9 cellular contexts compared by ENCODE assay signal in the genomic region with DNA sequence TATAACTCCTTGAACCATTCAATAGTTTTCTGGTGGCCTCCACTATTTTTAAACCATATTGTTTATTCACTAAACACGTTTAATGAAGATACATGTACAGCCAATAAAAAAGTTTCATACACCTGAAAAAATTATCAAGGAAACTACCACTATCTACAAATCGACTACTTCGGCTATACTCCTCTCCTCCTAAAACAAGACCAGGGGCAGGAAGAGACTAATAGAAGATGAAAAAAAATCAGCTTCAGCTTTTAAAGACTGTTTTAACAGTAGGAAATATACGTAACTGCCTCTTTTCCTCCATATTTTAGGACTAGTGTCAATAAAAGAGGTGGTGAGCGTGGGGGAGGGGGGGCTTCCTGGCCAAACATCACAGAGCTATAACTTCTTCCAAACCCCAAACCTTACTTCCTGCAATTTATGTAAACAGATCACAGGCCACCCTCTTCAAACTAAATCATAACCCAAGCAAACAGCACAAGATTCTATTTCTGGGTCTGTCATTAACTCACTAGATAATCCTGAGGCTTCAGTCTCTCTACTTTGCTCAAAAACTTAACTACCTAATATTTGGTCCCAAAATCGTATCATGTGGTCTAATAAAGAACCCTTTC. TPM values are rescaled to one million over a fixed set of nuclear protein-coding genes. Genes with fewer than 3 reads are reported as not detected.
DNase-seq lines count a peak whose midpoint lies in the region; FAIRE-seq and TF ChIP-seq lines count a peak whose summit lies in the region.
"Had no signal": no experiment of that assay in that cellular context is flagged by ENCODE, and none has a peak within 500 bp of the region (broad histone marks: within the 10 kb centered on the region; RNA-seq: fewer than 3 reads in every experiment).

No MANE protein-coding gene starts in this region.

- no peak for TF ChIP-seq POLR2A in endothelial cell of umbilical vein (IDR thresholded peaks at IDR 0.05; ENCODE audit: low read depth, low read length)

- H3K9me3 ChIP-seq in endothelial cell of umbilical vein (replicated peaks; ENCODE audit: control insufficient read depth, insufficient read depth, low read length) (no peaks in the 10 kb centered on the region), skeletal muscle satellite cell (replicated peaks; ENCODE audit: low read length) (no peaks in the 10 kb centered on the region)

- POLR2A ChIA-PET in endothelial cell of umbilical vein (lab: Charles Lee), result no interaction called here

- H3K4me2 ChIP-seq in endothelial cell of umbilical vein (ENCODE audit: insufficient read depth, low read length), result peak overlapping the region; percentile 95
- H3K4me2 ChIP-seq in skeletal muscle satellite cell (ENCODE audit: low read length), result peak overlapping the region; percentile 19

- peaks cover 89% of the 10 kb centered on the region for H3K79me2 ChIP-seq in endothelial cell of umbilical vein (ENCODE audit: control insufficient read depth, insufficient read depth, low read length)

- peaks cover 15% of the 10 kb centered on the region for H4K20me1 ChIP-seq in endothelial cell of umbilical vein (replicated peaks; ENCODE audit: control insufficient read depth, extremely low read depth, insufficient read depth, low read length)

- H3K36me3 ChIP-seq in endothelial cell of umbilical vein (ENCODE audit: control insufficient read depth in 2 of 2, extremely low read depth in 1 of 2, insufficient read depth in 2 of 2, low read length in 2 of 2), result peaks cover 0 to 2% of the 10 kb centered on the region in 2 experiments
- H3K36me3 ChIP-seq in skeletal muscle satellite cell (ENCODE audit: insufficient read depth, low read length), result peaks cover 4% of the 10 kb centered on the region

- no peaks in the 10 kb centered on the region for H3K27me3 ChIP-seq in endothelial cell of umbilical vein (ENCODE audit: control insufficient read depth in 2 of 2, insufficient read depth in 2 of 2, low read length in 2 of 2)
- H3K27me3 ChIP-seq in skeletal muscle satellite cell (ENCODE audit: control insufficient read depth, insufficient read depth, low read length), result no peaks in the 10 kb centered on the region

- CTCF ChIA-PET in endothelial cell of umbilical vein (lab: Charles Lee), result interaction anchor here (1.9 kb wide), 2 partner anchors 14 to 143 kb away, joined by 5 to 10 read pairs; a partner anchor contains a TSS

- dilution Hi-C loops in endothelial cell of umbilical vein (cut with MboI; ENCODE audit: extremely low pct_ligation_motif_present, low sequenced_read_pairs), result no loop called here

- H3K4me1 ChIP-seq in endothelial cell of umbilical vein (ENCODE audit: control insufficient read depth, extremely low read depth, insufficient read depth, low read length), result peaks cover 46% of the 10 kb centered on the region
- peaks cover 28% of the 10 kb centered on the region for H3K4me1 ChIP-seq in skeletal muscle satellite cell (ENCODE audit: control insufficient read depth, insufficient read depth, low read length)

- intact Hi-C loops in endothelial cell of umbilical vein (cut with micrococcal nuclease), result loop anchor here (2.0 kb wide), 1 partner anchor 15 kb away; a partner anchor contains a TSS

- TF ChIP-seq CTCF in VCaP (conservative IDR thresholded peaks at IDR 0.05) (no peak), endothelial cell of umbilical vein (IDR thresholded peaks at IDR 0.05; ENCODE audit: extremely low read depth in 1 of 2, insufficient read depth in 1 of 2, low read depth in 1 of 2, low read length in 2 of 2) (no peak)

- H3K27ac ChIP-seq in VCaP (peak overlapping the region; percentile 54), endothelial cell of umbilical vein (ENCODE audit: insufficient read depth, low read depth, low read length) (peak overlapping the region; percentile 35)
- H3K27ac ChIP-seq: 22Rv1 had no signal

- H2AFZ ChIP-seq in endothelial cell of umbilical vein (ENCODE audit: low read depth, low read length), result no peak overlapping the region

- no peak overlapping the region for H3K9ac ChIP-seq in endothelial cell of umbilical vein (replicated peaks; ENCODE audit: extremely low read depth, insufficient read depth, low read length)
- H3K9ac ChIP-seq in skeletal muscle satellite cell (ENCODE audit: low read depth, low read length), result no peak overlapping the region

- peaks cover 2% of the 10 kb centered on the region for H3K9me1 ChIP-seq in endothelial cell of umbilical vein (replicated peaks; ENCODE audit: control insufficient read depth, extremely low read depth, insufficient read depth, low read length)

- DNase-seq in DMS53 (lab: John Stamatoyannopoulos, UW), result peak; percentile 27
- DNase-seq in DMS53 treated with DMSO at 0.1 percent for 48 hours (lab: John Stamatoyannopoulos, UW; ENCODE audit: unreplicated experiment), result no peak
- DNase-seq in endothelial cell of umbilical vein (ENCODE audit: low read depth, low spot score), result peak; percentile 34
- no peak for DNase-seq in LoVo (ENCODE audit: low spot score)
- DNase-seq in C1 segment of cervical spinal cord (lab: John Stamatoyannopoulos, UW), result no peak
- no peak for DNase-seq in superior temporal gyrus (ENCODE audit: extremely low spot score)

- FAIRE-seq in endothelial cell of umbilical vein (lab: Jason Lieb, UNC), result no peak

- BruUV-seq in endothelial cell of umbilical vein (replicated peaks; lab: Mats Ljungman, UMichigan), result no TSS peak

- H3K4me3 ChIP-seq in endothelial cell of umbilical vein (replicated peaks in 1 of 3; ENCODE audit: insufficient read depth in 1 of 3, low read depth in 1 of 3, low read length in 3 of 3) (peak overlapping the region in 1 of 3 experiments; percentile 51), skeletal muscle satellite cell (ENCODE audit: low read length) (no peak overlapping the region)

TF ChIP-seq in endothelial cell of umbilical vein, 7 proteins besides CTCF, POLR2A, EP300 and RAD21:
- TF ChIP-seq JUN (IDR thresholded peaks at IDR 0.05; ENCODE audit: borderline replicate concordance, insufficient read depth, insufficient read length, low read depth), result no peak

RNA-seq across cellular contexts. Expression of a gene that starts 15.1 kb away (rescaled TPM):
- total RNA-seq in endothelial cell of umbilical vein, result 36.5 and 38.8 TPM in 2 replicates
- polyA plus RNA-seq in endothelial cell of umbilical vein, result 34.7 and 35.4 TPM in 2 replicates
- polyA plus RNA-seq in endothelial cell of umbilical vein (2011; cell fraction: cytosol; rRNA removed), result 17.4 and 18.3 TPM in 2 replicates
- polyA plus RNA-seq in endothelial cell of umbilical vein (2011; cell fraction: nucleus; rRNA removed), result 51.2 and 53.3 TPM in 2 replicates
- 13.1 and 18.6 TPM in 2 replicates for polyA plus RNA-seq in endothelial cell of umbilical vein (2012)
- polyA minus RNA-seq in endothelial cell of umbilical vein, result 38.4 and 47.4 TPM in 2 replicates
- 24.2 TPM for polyA minus RNA-seq in endothelial cell of umbilical vein (2011; cell fraction: cytosol; rRNA and poly(A)+ RNA removed)
- polyA minus RNA-seq in endothelial cell of umbilical vein (2011; cell fraction: nucleus; rRNA and poly(A)+ RNA removed), result 66.7 and 96.1 TPM in 2 replicates
- total RNA-seq in skeletal muscle satellite cell (2012; rRNA removed), result 19.7 and 20.0 TPM in 2 replicates

Comparison
In these comparisons a context has a peak if more than half of its experiments do, and no peak if none do; other contexts are left out.
1. DNase-seq: peak in DMS53 (single experiment) and endothelial cell of umbilical vein (single experiment); none in DMS53 treated with DMSO at 0.1 percent for 48 hours (single experiment), LoVo (single experiment), C1 segment of cervical spinal cord (0 of 14) and superior temporal gyrus (single experiment).